In genomic region chr15:67254238-67255175, GRCh38 we compare ENCODE assay signal across 8 cellular contexts. TPM values are rescaled to one million over a fixed set of nuclear protein-coding genes. Genes with fewer than 3 reads are reported as not detected.
DNase-seq lines count a peak whose midpoint lies in the region; ATAC-seq and TF ChIP-seq lines count a peak whose summit lies in the region.

AAGAB (minus strand) TSS chr15:67254661; CDS start chr15:67254631, 30 bp downstream.
IQCH (plus strand) TSS chr15:67254786; CDS start chr15:67254897, 111 bp downstream.

- CTCF ChIA-PET in activated CD4-positive, alpha-beta memory T cell treated with anti-CD3 and anti-CD28 coated beads for 36 hours (lab: Charles Lee): interaction anchor here (1.7 kb wide), 2 partner anchors 14 to 309 kb away, joined by 8 to 11 read pairs; no protein-coding TSS in a partner anchor

- H3K9me3 ChIP-seq in CD4-positive, CD25-positive, alpha-beta regulatory T cell (ENCODE audit: control insufficient read depth in 2 of 2, low read length in 2 of 2): no peaks in the 10 kb centered on the region
- no peaks in the 10 kb centered on the region for H3K9me3 ChIP-seq in right lobe of liver

- 0% methylated on average over 19 of the region's 76 CpGs for WGBS in right lobe of liver (ENCODE audit: insufficient coverage, low coverage, low lambda C conversion rate, missing lambda C conversion rate)

- H3K27ac ChIP-seq in CD4-positive, CD25-positive, alpha-beta regulatory T cell (ENCODE audit: insufficient read depth, low read length, poor library complexity, severe bottlenecking): peak within 1 kb of the TSS; percentile 86
- H3K27ac ChIP-seq in dorsolateral prefrontal cortex: peak within 1 kb of the TSS in 53 of 59 donors; percentile 24 to 89 (median 71)
- peak within 1 kb of the TSS; percentile 26 to 59 (median 52) for H3K27ac ChIP-seq in right lobe of liver

- intact Hi-C loops in activated CD4-positive, alpha-beta memory T cell treated with anti-CD3 and anti-CD28 coated beads for 36 hours (cut with micrococcal nuclease): loop anchor here (1.0 kb wide), 3 partner anchors 13 to 104 kb away; no protein-coding TSS in a partner anchor
- intact Hi-C loops in dorsolateral prefrontal cortex (cut with DNase I) (loop anchor here in 1 of 2 donors (10.0 kb wide), 1 partner anchor 580 kb away; no protein-coding TSS in a partner anchor), right lobe of liver (cut with DNase I) (no loop called here)

- peak; percentile 94 to 98 (median 96) for DNase-seq in CD4-positive, CD25-positive, alpha-beta regulatory T cell
- peak; percentile 95 for DNase-seq in NCI-H774 (lab: John Stamatoyannopoulos, UW)
- peak; percentile 99 for DNase-seq in activated CD4-positive, alpha-beta memory T cell treated with anti-CD3 and anti-CD28 coated beads for 36 hours
- DNase-seq in dorsolateral prefrontal cortex: peak; percentile 91 to 99 (median 94)
- peak; percentile 97 to 99 (median 98) for DNase-seq in right lobe of liver
- DNase-seq in stimulated activated CD4-positive, alpha-beta T cell treated with anti-CD3 and anti-CD28 coated beads, Interleukin-4, amount 100 ng/mL, for 24 hours: peak; percentile 97

- H3K36me3 Mint-ChIP-seq in CD4-positive, CD25-positive, alpha-beta regulatory T cell: peaks cover 6% of the 10 kb centered on the region
- peaks cover 2% of the 10 kb centered on the region for H3K36me3 Mint-ChIP-seq in activated CD4-positive, alpha-beta memory T cell treated with anti-CD3 and anti-CD28 coated beads for 36 hours

- H3K4me3 ChIP-seq in CD4-positive, CD25-positive, alpha-beta regulatory T cell (ENCODE audit: low read depth, low read length): peak within 1 kb of the TSS; percentile 99
- H3K4me3 ChIP-seq in dorsolateral prefrontal cortex (peak within 1 kb of the TSS; percentile 59 to 100 (median 92)), right lobe of liver (peak within 1 kb of the TSS; percentile 92 to 96 (median 96))

- peaks cover 9% of the 10 kb centered on the region for H3K27me3 Mint-ChIP-seq in CD4-positive, CD25-positive, alpha-beta regulatory T cell
- no peaks in the 10 kb centered on the region for H3K27me3 Mint-ChIP-seq in activated CD4-positive, alpha-beta memory T cell treated with anti-CD3 and anti-CD28 coated beads for 36 hours

- peak in 35 of 56 donors; percentile 7 to 53 (median 28) for TF ChIP-seq CTCF in dorsolateral prefrontal cortex (IDR thresholded peaks at IDR 0.05 in 54 of 56, conservative IDR thresholded peaks at IDR 0.05 in 2 of 56; ENCODE audit: low read depth in 1 of 56, partially characterized antibody in 56 of 56)
- TF ChIP-seq CTCF in right lobe of liver (IDR thresholded peaks at IDR 0.05): peak in 1 of 4 donors; percentile 16

- peak; percentile 93 to 96 for ATAC-seq in CD4-positive, CD25-positive, alpha-beta regulatory T cell (ENCODE audit: low read depth in 2 of 2)
- ATAC-seq in GM19438 (IDR thresholded peaks at IDR 0.05; ENCODE audit: low read depth, unreplicated experiment) (peak; percentile 98), HG03571 (IDR thresholded peaks at IDR 0.05; ENCODE audit: unreplicated experiment) (peak; percentile 97), right lobe of liver (peak; percentile 99 to 100 (median 100))

- POLR2A ChIA-PET in activated CD4-positive, alpha-beta memory T cell treated with anti-CD3 and anti-CD28 coated beads for 36 hours (lab: Charles Lee): interaction anchor here (0.7 to 1.8 kb wide), 4 partner anchors 13 to 156 kb away, joined by 3 to 14 read pairs (median 6); no protein-coding TSS in a partner anchor

- peak within 1 kb of the TSS; percentile 88 to 98 (median 97) for H3K27ac Mint-ChIP-seq in CD4-positive, CD25-positive, alpha-beta regulatory T cell
- peak within 1 kb of the TSS; percentile 97 for H3K27ac Mint-ChIP-seq in activated CD4-positive, alpha-beta memory T cell treated with anti-CD3 and anti-CD28 coated beads for 36 hours

- peaks cover 16 to 63% (median 40%) of the 10 kb centered on the region in 4 donors for H3K4me1 Mint-ChIP-seq in CD4-positive, CD25-positive, alpha-beta regulatory T cell
- H3K4me1 Mint-ChIP-seq in activated CD4-positive, alpha-beta memory T cell treated with anti-CD3 and anti-CD28 coated beads for 36 hours (ENCODE audit: low read depth): peaks cover 40% of the 10 kb centered on the region

- peak within 1 kb of the TSS; percentile 92 to 99 (median 98) for H3K4me3 Mint-ChIP-seq in CD4-positive, CD25-positive, alpha-beta regulatory T cell
- peak within 1 kb of the TSS; percentile 99 for H3K4me3 Mint-ChIP-seq in activated CD4-positive, alpha-beta memory T cell treated with anti-CD3 and anti-CD28 coated beads for 36 hours

- peak; percentile 64 for TF ChIP-seq POLR2A in right lobe of liver (IDR thresholded peaks at IDR 0.05)

- H3K36me3 ChIP-seq in CD4-positive, CD25-positive, alpha-beta regulatory T cell (ENCODE audit: control insufficient read depth, insufficient read depth, low read length): no peaks in the 10 kb centered on the region
- no peaks in the 10 kb centered on the region for H3K36me3 ChIP-seq in right lobe of liver

- H3K4me1 ChIP-seq in CD4-positive, CD25-positive, alpha-beta regulatory T cell (ENCODE audit: control insufficient read depth, insufficient read depth, low read length, poor library complexity, severe bottlenecking): peaks cover 21% of the 10 kb centered on the region
- H3K4me1 ChIP-seq in right lobe of liver: peaks cover 0 to 25% (median 0%) of the 10 kb centered on the region in 4 donors

- no peaks in the 10 kb centered on the region for H3K27me3 ChIP-seq in CD4-positive, CD25-positive, alpha-beta regulatory T cell (ENCODE audit: control insufficient read depth, insufficient read depth, low read length)
- no peaks in the 10 kb centered on the region for H3K27me3 ChIP-seq in dorsolateral prefrontal cortex
- no peaks in the 10 kb centered on the region for H3K27me3 ChIP-seq in right lobe of liver

- peaks cover 0 to 4% (median 0%) of the 10 kb centered on the region in 7 donors for H3K9me3 Mint-ChIP-seq in CD4-positive, CD25-positive, alpha-beta regulatory T cell
- H3K9me3 Mint-ChIP-seq in activated CD4-positive, alpha-beta memory T cell treated with anti-CD3 and anti-CD28 coated beads for 36 hours: no peaks in the 10 kb centered on the region

RNA-seq across cellular contexts. Expression of gene AAGAB, which starts in this region (rescaled TPM):
- 28.1 TPM for total RNA-seq in CD4-positive, CD25-positive, alpha-beta regulatory T cell
- polyA plus RNA-seq in CD4-positive, CD25-positive, alpha-beta regulatory T cell: 10 to 100 TPM; 50.5 to 67.5 (median 55.2) TPM
- total RNA-seq in activated CD4-positive, alpha-beta memory T cell treated with anti-CD3 and anti-CD28 coated beads for 36 hours: 10 to 100 TPM; 52.3 to 57.0 TPM
- total RNA-seq in dorsolateral prefrontal cortex (10 to 100 TPM; 33.8 to 77.3 (median 59.0) TPM), right lobe of liver (10 to 100 TPM; 11.0 to 15.6 (median 13.6) TPM)

RNA-seq across cellular contexts. Expression of gene IQCH, which starts in this region (rescaled TPM):
- not detected for total RNA-seq in CD4-positive, CD25-positive, alpha-beta regulatory T cell
- under 1 TPM in 3 of 4 donors, not detected in 1; 0.32 to 0.54 (median 0.38) TPM for polyA plus RNA-seq in CD4-positive, CD25-positive, alpha-beta regulatory T cell
- total RNA-seq in activated CD4-positive, alpha-beta memory T cell treated with anti-CD3 and anti-CD28 coated beads for 36 hours: 1 to 10 TPM; 1.6 to 2.8 TPM
- total RNA-seq in dorsolateral prefrontal cortex: 10 to 100 TPM in 1 of 120 experiments, 1 to 10 TPM in 119; 1.7 to 10.8 (median 5.0) TPM
- total RNA-seq in right lobe of liver: 1 to 10 TPM in 5 of 6 experiments, under 1 TPM in 1; 0.91 to 2.3 (median 1.4) TPM

Comparison
In these comparisons a context has a peak if more than half of its experiments do, and no peak if none do; other contexts are left out.
1. Peak in every context shown above with its lines: DNase-seq, ATAC-seq, H3K4me3 ChIP-seq and H3K27ac ChIP-seq.